In genomic region chr16:53152321-53152720, GRCh38 we compare ENCODE assay signal across 3 cellular contexts.
A peak's percentile ranks its signal among the peaks of the same experiment; 100 is the strongest.
TF ChIP-seq lines count a peak whose summit lies in the region.

No MANE protein-coding gene starts in this region.

TF ChIP-seq in GM12891, 5 proteins besides CTCF, POLR2A, EP300 and RAD21 (continued from another document):
- TF ChIP-seq SPI1 (IDR thresholded peaks at IDR 0.05; ENCODE audit: low read depth, low read length) = no peak

TF ChIP-seq in GM23338, 12 proteins besides CTCF, POLR2A, EP300 and RAD21 (continued from another document):
- TF ChIP-seq REST (IDR thresholded peaks at IDR 0.05; ENCODE audit: unreplicated experiment) (no peak), ZNF114 (CRISPR knock-in tag; IDR thresholded peaks at IDR 0.05) (no peak), EZH2phosphoT487 (IDR thresholded peaks at IDR 0.05; ENCODE audit: unreplicated experiment) (no peak), JUNB (IDR thresholded peaks at IDR 0.05; ENCODE audit: unreplicated experiment) (no peak)
TF ChIP-seq in GM23338: peak in this region for 0.

TF ChIP-seq in GM12878, 131 proteins besides CTCF, POLR2A, EP300 and RAD21 (continued from another document):
- TF ChIP-seq PKNOX1 (IDR thresholded peaks at IDR 0.05) = peak; percentile 68
- 0 out of 2 replicates have a peak, but pooled peaks have one; percentile 31 for TF ChIP-seq YY1 (IDR thresholded peaks at IDR 0.05; ENCODE audit: low read depth, low read length)
- no peak for TF ChIP-seq POLR2AphosphoS5 (IDR thresholded peaks at IDR 0.05; ENCODE audit: low read length)
TF ChIP-seq in GM12878: peak in this region for 2.
